ENCODE assay signal across 9 cellular contexts in genomic region chr16:31452631-31453106, GRCh38.
DNase-seq lines count a peak whose midpoint lies in the region; FAIRE-seq and TF ChIP-seq lines count a peak whose summit lies in the region.
"Had no signal": no experiment of that assay in that cellular context is flagged by ENCODE, and none has a peak within 500 bp of the region (broad histone marks: within the 10 kb centered on the region; RNA-seq: fewer than 3 reads in every experiment).

No MANE protein-coding gene starts in this region.

- in situ Hi-C loops in KBM-7 (cut with MboI; ENCODE audit: low pct_unique_long_range_greater_than_20kb, low sequenced_read_pairs) = no loop called here

- H3K4me3 Mint-ChIP-seq in activated T-cell treated with anti-CD3 and anti-CD28 coated beads, Interleukin-2, amount 50 U/mL, for 24 hours = no peak overlapping the region

- H3K36me3 Mint-ChIP-seq in activated T-cell treated with anti-CD3 and anti-CD28 coated beads, Interleukin-2, amount 50 U/mL, for 24 hours (ENCODE audit: low read depth) = peaks cover 32% of the 10 kb centered on the region

- no peak for FAIRE-seq in urothelium cell line (lab: Jason Lieb, UNC)

- no peak for DNase-seq in activated T-cell treated with anti-CD3 and anti-CD28 coated beads, Interleukin-2, amount 50 U/mL, for 24 hours
- no peak for DNase-seq in activated T-cell treated with anti-CD3 and anti-CD28 coated beads, Interleukin-2, amount 50 U/mL, for 1 hour
- DNase-seq in choroid plexus epithelial cell (ENCODE audit: low read depth) (peak; percentile 91), medulla oblongata (ENCODE audit: extremely low spot score) (peak; percentile 59), urothelium cell line (ENCODE audit: low spot score) (peak; percentile 32), retina (no peak), KBM-7 (no peak)
- no peak for DNase-seq in stimulated activated CD4-positive, alpha-beta T cell treated with anti-CD3 and anti-CD28 coated beads, Interleukin-2, amount 100 ng/mL, for 48 hours

- no peaks in the 10 kb centered on the region for H3K27me3 Mint-ChIP-seq in activated T-cell treated with anti-CD3 and anti-CD28 coated beads, Interleukin-2, amount 50 U/mL, for 24 hours

- peak overlapping the region; percentile 66 for H3K27ac Mint-ChIP-seq in activated T-cell treated with anti-CD3 and anti-CD28 coated beads, Interleukin-2, amount 50 U/mL, for 24 hours

- H3K4me3 ChIP-seq in choroid plexus epithelial cell (ENCODE audit: low read depth, low read length) = no peak overlapping the region
- H3K4me3 ChIP-seq: BLaER1 had no signal

- peaks cover 42% of the 10 kb centered on the region for H3K4me1 Mint-ChIP-seq in activated T-cell treated with anti-CD3 and anti-CD28 coated beads, Interleukin-2, amount 50 U/mL, for 24 hours (ENCODE audit: low read depth)

- H3K9me3 Mint-ChIP-seq in activated T-cell treated with anti-CD3 and anti-CD28 coated beads, Interleukin-2, amount 50 U/mL, for 24 hours = no peaks in the 10 kb centered on the region

- TF ChIP-seq CTCF in choroid plexus epithelial cell (conservative IDR thresholded peaks at IDR 0.05; ENCODE audit: low read depth, low read length) = no peak

Comparison
In these comparisons a context has a peak if more than half of its experiments do, and no peak if none do; other contexts are left out.
1. DNase-seq: peak in choroid plexus epithelial cell (single experiment), medulla oblongata (single experiment) and urothelium cell line (single experiment); none in activated T-cell treated with anti-CD3 and anti-CD28 coated beads, Interleukin-2, amount 50 U/mL, for 24 hours (single experiment), activated T-cell treated with anti-CD3 and anti-CD28 coated beads, Interleukin-2, amount 50 U/mL, for 1 hour (single experiment), retina (single experiment), stimulated activated CD4-positive, alpha-beta T cell treated with anti-CD3 and anti-CD28 coated beads, Interleukin-2, amount 100 ng/mL, for 48 hours (0 of 2) and KBM-7 (single experiment).